ENCODE assay signal across 1 cellular context in the genomic region with DNA sequence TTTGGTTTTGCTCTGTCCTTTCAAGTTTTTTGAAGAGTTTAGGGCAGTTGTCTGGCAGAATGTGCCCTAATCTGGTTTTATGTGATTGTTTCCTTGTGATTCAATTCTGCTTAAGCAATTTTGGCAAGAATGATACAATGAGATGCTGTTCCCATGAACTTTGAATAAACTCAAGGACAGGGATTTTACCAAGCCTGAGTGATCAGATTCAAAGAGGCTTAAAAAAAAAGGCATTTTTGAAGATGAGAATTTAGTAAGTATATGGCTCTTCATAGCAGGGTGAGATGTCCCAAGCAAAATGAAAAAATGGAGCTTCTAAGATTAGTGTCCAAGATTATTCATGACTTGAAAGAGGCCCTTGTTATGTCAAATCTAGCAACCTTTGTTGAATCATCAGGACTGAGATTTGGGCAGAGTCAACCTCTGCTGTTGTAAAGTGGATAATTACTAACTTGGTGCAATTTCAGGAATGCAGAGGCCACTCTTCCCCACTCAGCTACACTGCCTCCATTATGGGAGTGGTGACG.
TF ChIP-seq lines count a peak whose summit lies in the region.

No MANE protein-coding gene starts in this region.

TF ChIP-seq in A549, 52 proteins besides CTCF, POLR2A, EP300 and RAD21 (continued from another document):
- TF ChIP-seq, protein P1, sequence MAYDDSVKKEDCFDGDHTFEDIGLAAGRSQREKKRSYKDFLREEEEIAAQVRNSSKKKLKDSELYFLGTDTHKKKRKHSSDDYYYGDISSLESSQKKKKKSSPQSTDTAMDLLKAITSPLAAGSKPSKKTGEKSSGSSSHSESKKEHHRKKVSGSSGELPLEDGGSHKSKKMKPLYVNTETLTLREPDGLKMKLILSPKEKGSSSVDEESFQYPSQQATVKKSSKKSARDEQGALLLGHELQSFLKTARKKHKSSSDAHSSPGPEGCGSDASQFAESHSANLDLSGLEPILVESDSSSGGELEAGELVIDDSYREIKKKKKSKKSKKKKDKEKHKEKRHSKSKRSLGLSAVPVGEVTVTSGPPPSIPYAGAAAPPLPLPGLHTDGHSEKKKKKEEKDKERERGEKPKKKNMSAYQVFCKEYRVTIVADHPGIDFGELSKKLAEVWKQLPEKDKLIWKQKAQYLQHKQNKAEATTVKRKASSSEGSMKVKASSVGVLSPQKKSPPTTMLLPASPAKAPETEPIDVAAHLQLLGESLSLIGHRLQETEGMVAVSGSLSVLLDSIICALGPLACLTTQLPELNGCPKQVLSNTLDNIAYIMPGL (CRISPR knock-in tag; IDR thresholded peaks at IDR 0.05; ENCODE audit: borderline replicate concordance): no peak
- TF ChIP-seq, protein P2, sequence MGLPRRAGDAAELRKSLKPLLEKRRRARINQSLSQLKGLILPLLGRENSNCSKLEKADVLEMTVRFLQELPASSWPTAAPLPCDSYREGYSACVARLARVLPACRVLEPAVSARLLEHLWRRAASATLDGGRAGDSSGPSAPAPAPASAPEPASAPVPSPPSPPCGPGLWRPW (IDR thresholded peaks at IDR 0.05): no peak
- TF ChIP-seq HEYL (CRISPR knock-in tag; IDR thresholded peaks at IDR 0.05) (no peak), HOXB13 (CRISPR knock-in tag; IDR thresholded peaks at IDR 0.05; ENCODE audit: low read depth) (no peak), CBX8 (IDR thresholded peaks at IDR 0.05) (no peak), MYC (IDR thresholded peaks at IDR 0.05; ENCODE audit: borderline replicate concordance, low read length) (no peak), BHLHE40 (IDR thresholded peaks at IDR 0.05; ENCODE audit: low read depth, low read length) (no peak), NR3C1 (IDR thresholded peaks at IDR 0.05) (no peak), TFCP2L1 (CRISPR knock-in tag; IDR thresholded peaks at IDR 0.05) (no peak), ZFP36 (IDR thresholded peaks at IDR 0.05; ENCODE audit: borderline replicate concordance, partially characterized antibody) (no peak), HOXB5 (CRISPR knock-in tag; IDR thresholded peaks at IDR 0.05) (no peak)
